In genomic region chr1:1062364-1063163, GRCh38 we compare ENCODE assay signal across 1 cellular context.
TF ChIP-seq lines count a peak whose summit lies in the region.

No MANE protein-coding gene starts in this region.

TF ChIP-seq in HEK293, 187 proteins besides CTCF, POLR2A, EP300 and RAD21 (continued from another document):
- TF ChIP-seq PRDM10 (tag by site-specific recombination; IDR thresholded peaks at IDR 0.05) (0 out of 2 replicates have a peak, but pooled peaks have one; percentile 5), ZNF600 (tag by site-specific recombination; IDR thresholded peaks at IDR 0.05) (0 out of 2 replicates have a peak, but pooled peaks have one; percentile 20), SP2 (tag by site-specific recombination; IDR thresholded peaks at IDR 0.05) (0 out of 2 replicates have a peak, but pooled peaks have one; percentile 2)
